ENCODE assay signal across 18 cellular contexts in the genomic region with DNA sequence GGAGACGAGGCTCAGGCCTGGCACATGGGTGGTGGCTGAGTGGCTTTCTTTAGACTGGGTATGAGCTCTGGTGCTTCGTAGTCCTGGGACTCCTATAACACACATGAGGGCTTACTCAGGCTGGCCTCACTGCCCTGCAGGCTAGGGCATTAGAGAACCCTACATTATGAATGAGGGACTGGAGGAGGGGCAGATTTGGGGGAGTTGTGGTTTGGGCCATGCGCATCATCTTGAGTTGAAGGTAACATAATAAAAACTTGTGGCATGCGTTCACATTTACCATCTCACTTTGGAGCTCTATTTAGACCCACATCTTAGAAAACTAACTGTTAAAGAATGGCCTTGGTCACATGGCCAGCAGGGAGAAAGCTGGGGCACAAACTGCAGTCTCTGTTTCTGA. TPM values are rescaled to one million over a fixed set of nuclear protein-coding genes. Genes with fewer than 3 reads are reported as not detected.
A peak's percentile ranks its signal among the peaks of the same experiment; 100 is the strongest.
DNase-seq lines count a peak whose midpoint lies in the region; ATAC-seq and TF ChIP-seq lines count a peak whose summit lies in the region.
"Had no signal": no experiment of that assay in that cellular context is flagged by ENCODE, and none has a peak within 500 bp of the region (broad histone marks: within the 10 kb centered on the region; RNA-seq: fewer than 3 reads in every experiment).

No MANE protein-coding gene starts in this region.

- H4K20me1 ChIP-seq in IMR-90 (ENCODE audit: insufficient read depth, low read length): peaks cover 5% of the 10 kb centered on the region; the same call in 1 of the 2 replicates

- no peak overlapping the region for H2AK9ac ChIP-seq in IMR-90 (replicated peaks; ENCODE audit: low read depth, low read length, poor library complexity)

- no peak for TF ChIP-seq CTCF in A673 (conservative IDR thresholded peaks at IDR 0.05; ENCODE audit: low read depth, low read length)
- TF ChIP-seq CTCF in IMR-90 (conservative IDR thresholded peaks at IDR 0.05; ENCODE audit: low read depth, low read length): no peak
- no peak for TF ChIP-seq CTCF in gastrocnemius medialis (IDR thresholded peaks at IDR 0.05 in 4 of 5, conservative IDR thresholded peaks at IDR 0.05 in 1 of 5)

- DNase-seq in A673 (ENCODE audit: low spot score): no peak
- no peak for DNase-seq in IMR-90
- no peak for DNase-seq in epithelial cell of prostate (ENCODE audit: low read depth, low spot score)
- DNase-seq in NCI-H1694 (lab: John Stamatoyannopoulos, UW): no peak
- DNase-seq in gastrocnemius medialis: no peak
- DNase-seq in left colon: no peak
- no peak for DNase-seq in SIG-M5 treated with dmso at 0.1 percent for 504 hours (lab: John Stamatoyannopoulos, UW; ENCODE audit: unreplicated experiment)
- DNase-seq: CD4-positive, alpha-beta T cell; foreskin melanocyte; HCEC 1CT; NCI-H187; NCI-H226; ovary; Peyer's patch; stimulated activated CD4-positive, alpha-beta T cell treated with anti-CD3 and anti-CD28 coated beads, Interleukin-2, amount 100 ng/mL, for 48 hours had no signal

- H3K27me3 ChIP-seq in A673 (replicated peaks; ENCODE audit: insufficient read depth, low read depth, low read length, poor library complexity): no peaks in the 10 kb centered on the region
- H3K27me3 ChIP-seq in IMR-90 (ENCODE audit: control insufficient read depth, insufficient read depth, low read length): no peaks in the 10 kb centered on the region
- H3K27me3 ChIP-seq in rectal smooth muscle tissue (ENCODE audit: control insufficient read depth, insufficient read depth, low read length): no peaks in the 10 kb centered on the region
- no peaks in the 10 kb centered on the region for H3K27me3 ChIP-seq in gastrocnemius medialis
- H3K27me3 ChIP-seq: ovary, Peyer's patch had no signal

- peak overlapping the region; percentile 85 for H2BK20ac ChIP-seq in IMR-90 (ENCODE audit: low read depth, low read length)

- H3K4me2 ChIP-seq in IMR-90 (ENCODE audit: low read depth, low read length): no peak overlapping the region

- no peak overlapping the region for H3K56ac ChIP-seq in IMR-90 (ENCODE audit: extremely low read depth, insufficient read depth, low read length)

- H3K9me3 ChIP-seq in A673 (ENCODE audit: low read depth, low read length, poor library complexity, severe bottlenecking) (peaks cover 9% of the 10 kb centered on the region), IMR-90 (ENCODE audit: control insufficient read depth, insufficient read depth, low read length) (no peaks in the 10 kb centered on the region), gastrocnemius medialis (no peaks in the 10 kb centered on the region)
- H3K9me3 ChIP-seq: ovary had no signal

- dilution Hi-C loops in IMR-90 (cut with HindIII; ENCODE audit: low sequenced_read_pairs, unreplicated experiment): no loop called here

- TF ChIP-seq RAD21 in IMR-90 (IDR thresholded peaks at IDR 0.05; ENCODE audit: low read length): no peak

- peak overlapping the region; percentile 92 for H3K18ac ChIP-seq in IMR-90 (ENCODE audit: low read depth, low read length)

- H4K91ac ChIP-seq in IMR-90 (ENCODE audit: insufficient read depth, low read depth, low read length): peak overlapping the region; percentile 93

- H2BK5ac ChIP-seq in IMR-90 (ENCODE audit: low read depth, low read length, poor library complexity, severe bottlenecking): peak overlapping the region; percentile 98

- ATAC-seq in IMR-90 (ENCODE audit: low read depth) (no peak), gastrocnemius medialis (no peak), left colon (no peak)

- CTCF ChIA-PET in A673 (lab: Charles Lee): no interaction called here
- CTCF ChIA-PET in IMR-90 (lab: Yijun Ruan, JAX): no interaction called here

- in situ Hi-C loops in IMR-90 (cut with MboI; ENCODE audit: low sequenced_read_pairs) (no loop called here), gastrocnemius medialis (cut with MboI; ENCODE audit: low sequenced_read_pairs in 4 of 4) (loop anchor here in 2 of 4 donors (25.0 kb wide), 2 partner anchors 306 to 481 kb away; no protein-coding TSS in a partner anchor)

- peak overlapping the region; percentile 23 for H2AFZ ChIP-seq in IMR-90 (replicated peaks; ENCODE audit: low read length, poor library complexity)

- peak overlapping the region; percentile 76 for H3K14ac ChIP-seq in IMR-90 (replicated peaks; ENCODE audit: low read depth, low read length)

- peak overlapping the region; percentile 80 to 93 for H4K8ac ChIP-seq in IMR-90 (ENCODE audit: low read depth in 2 of 2, low read length in 2 of 2)

- intact Hi-C loops in A673 (cut with micrococcal nuclease; ENCODE audit: unreplicated experiment): loop anchor here (5.0 kb wide), 1 partner anchor 491 kb away; no protein-coding TSS in a partner anchor
- intact Hi-C loops in IMR-90 (cut with micrococcal nuclease): no loop called here
- intact Hi-C loops in gastrocnemius medialis (cut with DNase I; ENCODE audit: low total_unique reads): no loop called here
- intact Hi-C loops in left colon (cut with DNase I, micrococcal nuclease): no loop called here

- WGBS in IMR-90 (ENCODE audit: extremely low coverage in 2 of 2, insufficient read length in 1 of 2), 2 experiments: no CpG with 5 or more reads among the region's 4 CpGs

- H3K36me3 ChIP-seq in A673 (ENCODE audit: insufficient read depth, low read length, poor library complexity, severe bottlenecking): no peaks in the 10 kb centered on the region
- peaks cover 13% of the 10 kb centered on the region for H3K36me3 ChIP-seq in IMR-90 (ENCODE audit: control insufficient read depth, insufficient read depth, low read length)
- peaks cover 2% of the 10 kb centered on the region for H3K36me3 ChIP-seq in rectal smooth muscle tissue (ENCODE audit: control insufficient read depth, insufficient read depth, low read length)
- no peaks in the 10 kb centered on the region for H3K36me3 ChIP-seq in gastrocnemius medialis
- H3K36me3 ChIP-seq: ovary, Peyer's patch had no signal

- peaks cover 32% of the 10 kb centered on the region for H3K9me1 ChIP-seq in IMR-90 (ENCODE audit: insufficient read depth, low read length)

- BruUV-seq in A673 (replicated peaks; lab: Mats Ljungman, UMichigan): no TSS peak
- no TSS peak for BruUV-seq in IMR-90 (replicated peaks; lab: Mats Ljungman, UMichigan)

- H3K4ac ChIP-seq in IMR-90 (ENCODE audit: low read depth, low read length): peak overlapping the region; percentile 94

- H2AK5ac ChIP-seq in IMR-90 (ENCODE audit: low read depth, low read length): peak overlapping the region; percentile 95

- peak overlapping the region; percentile 93; the same call in 2 of the 3 replicates for H2BK15ac ChIP-seq in IMR-90 (ENCODE audit: low read depth, low read length)

- peaks cover 59% of the 10 kb centered on the region for H3K4me1 ChIP-seq in A673 (ENCODE audit: insufficient read depth, low read length, poor library complexity, severe bottlenecking)
- H3K4me1 ChIP-seq in IMR-90 (ENCODE audit: control insufficient read depth, insufficient read depth, low read length): peaks cover 39% of the 10 kb centered on the region
- H3K4me1 ChIP-seq in rectal smooth muscle tissue (ENCODE audit: control insufficient read depth, insufficient read depth, low read length): peaks cover 31% of the 10 kb centered on the region
- peaks cover 33 to 57% of the 10 kb centered on the region in 2 donors for H3K4me1 ChIP-seq in gastrocnemius medialis

- H3K9ac ChIP-seq in IMR-90 (ENCODE audit: low read depth, low read length): 0 out of 2 replicates have a peak overlapping the region, but pooled peaks have one; percentile 39
- H3K9ac ChIP-seq in rectal smooth muscle tissue (ENCODE audit: low read length): no peak overlapping the region

- H3K4me3 ChIP-seq in A673 (ENCODE audit: low read depth, low read length, poor library complexity, severe bottlenecking): no peak overlapping the region
- H3K4me3 ChIP-seq in IMR-90 (ENCODE audit: insufficient read depth, low read depth, low read length): no peak overlapping the region
- no peak overlapping the region for H3K4me3 ChIP-seq in rectal smooth muscle tissue (ENCODE audit: low read length)
- H3K4me3 ChIP-seq in gastrocnemius medialis: no peak overlapping the region
- H3K4me3 ChIP-seq: ovary, Peyer's patch, skin epidermis had no signal

- peak overlapping the region; percentile 88 for H3K27ac ChIP-seq in A673 (ENCODE audit: low read depth, low read length, poor library complexity, severe bottlenecking)
- H3K27ac ChIP-seq in IMR-90 (ENCODE audit: insufficient read depth, low read length): peak overlapping the region; percentile 93
- H3K27ac ChIP-seq in epithelial cell of prostate: peak overlapping the region; percentile 92
- peak overlapping the region; percentile 41 for H3K27ac ChIP-seq in rectal smooth muscle tissue (ENCODE audit: low read depth, low read length)
- H3K27ac ChIP-seq in gastrocnemius medialis: peak overlapping the region in 2 of 4 donors; percentile 51 to 63
- H3K27ac ChIP-seq: ovary, Peyer's patch had no signal

- peak overlapping the region; percentile 90 for H4K5ac ChIP-seq in IMR-90 (ENCODE audit: low read depth, low read length)

- H2BK120ac ChIP-seq in IMR-90 (ENCODE audit: low read depth, low read length): peak overlapping the region; percentile 93

- peak overlapping the region; percentile 90 for H3K23ac ChIP-seq in IMR-90 (ENCODE audit: low read depth, low read length)

- POLR2A ChIA-PET in A673 (lab: Charles Lee; ENCODE audit: low non-redundant PET) (no interaction called here), IMR-90 (lab: Charles Lee; ENCODE audit: unreplicated experiment) (no interaction called here)

- TF ChIP-seq POLR2A in IMR-90 (IDR thresholded peaks at IDR 0.05; ENCODE audit: low read depth, low read length): no peak
- TF ChIP-seq POLR2A in gastrocnemius medialis (IDR thresholded peaks at IDR 0.05): no peak

- H3K79me1 ChIP-seq in IMR-90 (ENCODE audit: low read depth in 1 of 2, low read length in 2 of 2): peaks cover 47 to 82% of the 10 kb centered on the region in 2 experiments

TF ChIP-seq in IMR-90, 13 proteins besides CTCF, POLR2A, EP300 and RAD21:
- no peak for TF ChIP-seq RCOR1 (IDR thresholded peaks at IDR 0.05; ENCODE audit: insufficient replicate concordance, low read length)

RNA-seq across cellular contexts. Expression of a gene that starts 54.2 kb away (rescaled TPM):
- 45.7 and 48.7 TPM in 2 replicates for total RNA-seq in A673 (2021)
- 46.6 and 46.9 TPM in 2 replicates for total RNA-seq in IMR-90 (2012; rRNA removed)
- 23.6 and 27.0 TPM in 2 replicates for polyA plus RNA-seq in IMR-90 (2012; rRNA removed)
- 11.8 and 14.7 TPM in 2 replicates for polyA plus RNA-seq in IMR-90 (2012; cell fraction: cytosol; rRNA removed)
- polyA plus RNA-seq in IMR-90 (2012; cell fraction: nucleus; rRNA removed; ENCODE audit: low replicate concordance): 43.0 and 67.3 TPM in 2 replicates
- total RNA-seq in gastrocnemius medialis: 10 to 100 TPM in 2 of 4 donors, 1 to 10 TPM in 2; 7.7 to 19.3 (median 12.0) TPM
- total RNA-seq in left colon: 10 to 100 TPM; 28.7 to 32.9 TPM
- total RNA-seq: CD4-positive, alpha-beta T cell had no signal
- polyA plus RNA-seq: IgD-negative memory B cell had no signal
